13 cellular contexts compared by ENCODE assay signal in the genomic region with DNA sequence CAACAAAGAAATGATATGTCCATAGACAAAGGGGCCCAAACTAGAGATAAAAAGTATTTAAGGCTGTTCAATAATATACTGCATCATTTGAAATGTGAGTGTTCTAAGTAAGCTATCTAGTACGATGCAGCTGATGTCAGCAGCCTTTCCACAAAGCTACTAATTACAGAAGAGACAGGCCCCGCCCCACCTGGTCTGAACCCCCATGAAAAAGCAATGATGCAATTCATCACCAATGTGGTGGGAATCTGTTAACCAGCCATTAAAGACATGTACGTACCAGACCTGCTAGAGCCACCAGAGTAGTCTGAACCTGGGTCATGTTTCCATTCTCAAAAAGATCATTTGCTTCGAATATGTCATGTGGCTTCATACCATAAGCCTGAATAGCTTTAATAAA.
"Had no signal": no experiment of that assay in that cellular context is flagged by ENCODE, and none has a peak within 500 bp of the region (broad histone marks: within the 10 kb centered on the region; RNA-seq: fewer than 3 reads in every experiment).

No MANE protein-coding gene starts in this region.

- DNase-seq: activated CD4-positive, alpha-beta T cell treated with anti-CD3 and anti-CD28 coated beads for 4 hours; activated naive CD4-positive, alpha-beta T cell; effector CD4-positive, alpha-beta T cell; left ventricle myocardium superior; mesenchymal stem cell; stimulated activated CD4-positive, alpha-beta T cell treated with anti-CD3 and anti-CD28 coated beads, Interleukin-4, amount 100 ng/mL, for 1 hour; stimulated activated CD8-positive, alpha-beta memory T cell treated with anti-CD3 and anti-CD28 coated beads, Interleukin-4, amount 100 ng/mL, for 48 hours; testis; upper lobe of right lung had no signal

- H3K27me3 ChIP-seq: ascending aorta, cardiac muscle cell, hepatocyte, testis, upper lobe of right lung had no signal

- H3K4me3 ChIP-seq: ascending aorta, cardiac muscle cell, coronary artery, hepatocyte, testis, upper lobe of right lung had no signal

- H3K27ac ChIP-seq: cardiac muscle cell, hepatocyte, testis, upper lobe of right lung had no signal

- H3K4me1 ChIP-seq: testis had no signal

- H2AFZ ChIP-seq: hepatocyte had no signal

- H3K4me2 ChIP-seq: hepatocyte had no signal

- H3K9me3 ChIP-seq: ascending aorta, testis, upper lobe of right lung had no signal

- ATAC-seq: left ventricle myocardium superior, upper lobe of right lung had no signal
